In genomic region chr6:21914121-21914973, GRCh38 we compare ENCODE assay signal across 9 cellular contexts.
DNase-seq lines count a peak whose midpoint lies in the region; ATAC-seq lines count a peak whose summit lies in the region.
"Had no signal": no experiment of that assay in that cellular context is flagged by ENCODE, and none has a peak within 500 bp of the region (broad histone marks: within the 10 kb centered on the region; RNA-seq: fewer than 3 reads in every experiment).

No MANE protein-coding gene starts in this region.

- no peaks in the 10 kb centered on the region for H3K9me3 Mint-ChIP-seq in activated naive CD4-positive, alpha-beta T cell treated with anti-CD3 and anti-CD28 coated beads, Interleukin-2, amount 50 U/mL, for 72 hours
- H3K9me3 Mint-ChIP-seq: neural crest cell had no signal

- no peaks in the 10 kb centered on the region for H3K36me3 Mint-ChIP-seq in activated naive CD4-positive, alpha-beta T cell treated with anti-CD3 and anti-CD28 coated beads, Interleukin-2, amount 50 U/mL, for 72 hours

- no peak overlapping the region for H3K27ac Mint-ChIP-seq in activated naive CD4-positive, alpha-beta T cell treated with anti-CD3 and anti-CD28 coated beads, Interleukin-2, amount 50 U/mL, for 72 hours

- H3K4me3 ChIP-seq in mononuclear cell (ENCODE audit: low read length) = peak overlapping the region; percentile 13

- no peaks in the 10 kb centered on the region for H3K4me1 ChIP-seq in mononuclear cell (ENCODE audit: insufficient read depth, low read length)

- no peaks in the 10 kb centered on the region for H3K27me3 ChIP-seq in mononuclear cell (ENCODE audit: insufficient read depth, low read length)

- DNase-seq in COR-L47 (lab: John Stamatoyannopoulos, UW) (peak; percentile 21), NCI-H510A (lab: John Stamatoyannopoulos, UW) (peak; percentile 44), cortex of kidney (lab: John Stamatoyannopoulos, UW) (no peak)
- peak in 1 of 2 donors; percentile 18 for DNase-seq in activated naive CD4-positive, alpha-beta T cell treated with anti-CD3 and anti-CD28 coated beads, Interleukin-2, amount 50 U/mL, for 72 hours (ENCODE audit: low spot score in 2 of 2)

- H3K9me3 ChIP-seq in mononuclear cell (ENCODE audit: low read depth, low read length) = no peaks in the 10 kb centered on the region

- peak; percentile 44 to 58 for ATAC-seq in activated naive CD4-positive, alpha-beta T cell treated with anti-CD3 and anti-CD28 coated beads, Interleukin-2, amount 50 U/mL, for 72 hours
- ATAC-seq in GM21515 (IDR thresholded peaks at IDR 0.05; ENCODE audit: unreplicated experiment) = no peak
- no peak for ATAC-seq in HG03457 (IDR thresholded peaks at IDR 0.05; ENCODE audit: unreplicated experiment)
- no peak for ATAC-seq in HG02759 (IDR thresholded peaks at IDR 0.05; ENCODE audit: unreplicated experiment)

Comparison
In these comparisons a context has a peak if more than half of its experiments do, and no peak if none do; other contexts are left out.
1. ATAC-seq: peak in activated naive CD4-positive, alpha-beta T cell treated with anti-CD3 and anti-CD28 coated beads, Interleukin-2, amount 50 U/mL, for 72 hours (2 of 2); none in GM21515 (single experiment), HG03457 (single experiment) and HG02759 (single experiment).